17 cellular contexts compared by ENCODE assay signal in genomic region chr5:178322736-178323540, GRCh38.
DNase-seq lines count a peak whose midpoint lies in the region; ATAC-seq and TF ChIP-seq lines count a peak whose summit lies in the region.
"Had no signal": no experiment of that assay in that cellular context is flagged by ENCODE, and none has a peak within 500 bp of the region (broad histone marks: within the 10 kb centered on the region; RNA-seq: fewer than 3 reads in every experiment).

No MANE protein-coding gene starts in this region.

- peaks cover 5% of the 10 kb centered on the region; the same call in 1 of the 2 replicates for H3K9me3 ChIP-seq in SU-DHL-6 (ENCODE audit: insufficient read depth, low read length)
- H3K9me3 ChIP-seq: gastroesophageal sphincter, thoracic aorta had no signal

- no peaks in the 10 kb centered on the region for H4K20me1 ChIP-seq in SU-DHL-6 (ENCODE audit: low read depth, low read length)

- peaks cover 20% of the 10 kb centered on the region for H3F3A ChIP-seq in SU-DHL-6 (ENCODE audit: insufficient read depth)

- H3K27me3 ChIP-seq in SU-DHL-6 (ENCODE audit: low read length): no peaks in the 10 kb centered on the region

- H3K9ac ChIP-seq in SU-DHL-6 (ENCODE audit: low read length): peak overlapping the region; percentile 61

- H3K4me3 ChIP-seq in SU-DHL-6 (ENCODE audit: insufficient read depth, low read length, poor library complexity, severe bottlenecking): peak overlapping the region; percentile 43
- H3K4me3 ChIP-seq: gastroesophageal sphincter, thoracic aorta had no signal

- no peaks in the 10 kb centered on the region for H3K36me3 ChIP-seq in SU-DHL-6 (ENCODE audit: low read length)
- H3K36me3 ChIP-seq: gastroesophageal sphincter, thoracic aorta had no signal

- ATAC-seq in GM18867 (IDR thresholded peaks at IDR 0.05; ENCODE audit: unreplicated experiment) (peak; percentile 13), GM21528 (IDR thresholded peaks at IDR 0.05; ENCODE audit: low FRiP score, unreplicated experiment) (peak; percentile 39), sciatic nerve (no peak), GM21360 (IDR thresholded peaks at IDR 0.05; ENCODE audit: unreplicated experiment) (no peak)
- ATAC-seq: gastroesophageal sphincter had no signal

- H3K9me2 ChIP-seq in SU-DHL-6 (replicated peaks; ENCODE audit: insufficient read depth, low read length): no peaks in the 10 kb centered on the region

- TF ChIP-seq CTCF in SU-DHL-6 (IDR thresholded peaks at IDR 0.05; ENCODE audit: insufficient read depth, low read length, poor library complexity, severe bottlenecking): no peak

- intact Hi-C loops in sciatic nerve (cut with DNase I): no loop called here

- no peak overlapping the region for H2AFZ ChIP-seq in SU-DHL-6 (ENCODE audit: low read depth, low read length, severe bottlenecking)

- H3K4me2 ChIP-seq in SU-DHL-6 (ENCODE audit: low read depth, low read length, poor library complexity, severe bottlenecking): peak overlapping the region; percentile 74

- H3K79me2 ChIP-seq in SU-DHL-6 (ENCODE audit: insufficient read depth, low read length): no peaks in the 10 kb centered on the region; the same call in 1 of the 2 replicates

- peak overlapping the region; percentile 94 for H3K27ac ChIP-seq in SU-DHL-6 (ENCODE audit: low read depth, low read length)
- H3K27ac ChIP-seq: gastroesophageal sphincter, thoracic aorta had no signal

- peak; percentile 37 for DNase-seq in sciatic nerve (ENCODE audit: low spot score)
- no peak for DNase-seq in ureter (ENCODE audit: low spot score)
- no peak for DNase-seq in activated CD4-positive, alpha-beta T cell treated with anti-CD3 and anti-CD28 coated beads, Interleukin-2, amount 50 U/mL, for 48 hours
- no peak for DNase-seq in T-helper 9 cell
- DNase-seq: activated naive CD4-positive, alpha-beta T cell treated with anti-CD3 and anti-CD28 coated beads for 36 hours; Calu3; MV-4-11; NCI-H2081 treated with DMSO at 0.1 percent for 48 hours; NCI-H774; small intestine; SW 1271 had no signal

Comparison
In these comparisons a context has a peak if more than half of its experiments do, and no peak if none do; other contexts are left out.
1. ATAC-seq: peak in GM18867 (single experiment) and GM21528 (single experiment); none in sciatic nerve (single experiment) and GM21360 (single experiment).